In the genomic region with DNA sequence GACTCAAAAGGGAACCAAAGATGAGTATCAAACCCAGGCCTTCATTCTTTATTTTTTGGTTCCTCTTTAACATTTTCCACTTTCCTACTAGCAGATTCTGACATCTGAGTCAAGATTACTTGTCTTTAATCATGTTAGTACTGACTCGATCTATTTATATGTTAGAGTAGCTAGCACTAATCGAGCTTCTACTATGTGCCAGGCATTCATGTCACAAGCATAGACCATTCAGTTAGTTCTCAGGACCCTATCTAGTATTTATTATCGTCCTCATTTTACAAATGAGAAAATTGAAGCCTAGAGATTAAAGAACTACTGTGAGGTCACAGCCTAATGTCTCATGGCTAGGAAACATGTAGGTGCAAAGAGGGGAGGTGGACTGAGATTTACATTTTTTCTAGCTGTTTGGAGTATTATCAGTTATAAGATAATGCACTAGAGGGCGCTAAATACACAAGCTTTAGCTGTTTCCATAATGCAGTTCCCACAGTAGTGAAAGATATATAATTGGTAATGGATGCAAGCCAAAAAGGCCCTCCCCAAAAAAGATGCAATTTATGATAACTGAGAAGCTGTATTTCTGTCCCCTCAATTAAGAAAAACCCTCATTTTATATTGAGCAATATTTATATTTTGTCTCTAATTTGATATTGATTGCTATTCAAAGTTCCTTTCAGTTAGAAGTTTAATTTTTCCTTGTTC, we compare ENCODE assay signal across 7 cellular contexts. TPM values are rescaled to one million over a fixed set of nuclear protein-coding genes. Genes with fewer than 3 reads are reported as not detected.
DNase-seq lines count a peak whose midpoint lies in the region; ATAC-seq and TF ChIP-seq lines count a peak whose summit lies in the region.

No MANE protein-coding gene starts in this region.

- peaks cover 23% of the 10 kb centered on the region for H3K4me1 ChIP-seq in Loucy (ENCODE audit: insufficient read depth, low read length, poor library complexity, severe bottlenecking)

- peak overlapping the region; percentile 35 to 67 (median 53) for H3K4me3 Mint-ChIP-seq in nephron

- peaks cover 93% of the 10 kb centered on the region for H3K4me1 Mint-ChIP-seq in nephron

- no peak for ATAC-seq in GM19351 (IDR thresholded peaks at IDR 0.05; ENCODE audit: unreplicated experiment)

- H3K27me3 ChIP-seq in Loucy (ENCODE audit: insufficient read depth, low read length, poor library complexity, severe bottlenecking) (no peaks in the 10 kb centered on the region), dorsolateral prefrontal cortex (no peaks in the 10 kb centered on the region)

- peak; percentile 80 for TF ChIP-seq CTCF in Loucy (conservative IDR thresholded peaks at IDR 0.05; ENCODE audit: low read length)
- peak; percentile 59 to 96 (median 82) for TF ChIP-seq CTCF in dorsolateral prefrontal cortex (IDR thresholded peaks at IDR 0.05 in 54 of 56, conservative IDR thresholded peaks at IDR 0.05 in 2 of 56; ENCODE audit: low read depth in 1 of 56, partially characterized antibody in 56 of 56)
- peak; percentile 76 to 78 (median 78) for TF ChIP-seq CTCF in nephron (IDR thresholded peaks at IDR 0.05; ENCODE audit: unreplicated experiment in 3 of 3)

- H3F3A ChIP-seq in Loucy (ENCODE audit: low read depth) = no peaks in the 10 kb centered on the region

- H4K20me1 ChIP-seq in Loucy (ENCODE audit: insufficient read depth, low read length, poor library complexity, severe bottlenecking) = peaks cover 18% of the 10 kb centered on the region

- no peaks in the 10 kb centered on the region for H3K9me3 ChIP-seq in Loucy (ENCODE audit: insufficient read depth, low read depth, low read length)

- peak overlapping the region in 56 of 59 donors; percentile 6 to 100 (median 98) for H3K27ac ChIP-seq in dorsolateral prefrontal cortex

- H3K27me3 Mint-ChIP-seq in nephron (ENCODE audit: low read depth) = no peaks in the 10 kb centered on the region

- H3K4me3 ChIP-seq in Loucy (ENCODE audit: low read length, poor library complexity, severe bottlenecking) = no peak overlapping the region
- peak overlapping the region in 1 of 59 donors; percentile 8 for H3K4me3 ChIP-seq in dorsolateral prefrontal cortex

- no peaks in the 10 kb centered on the region for H3K9me2 ChIP-seq in Loucy (replicated peaks; ENCODE audit: low read depth, low read length)

- no peak overlapping the region for H3K4me2 ChIP-seq in Loucy (ENCODE audit: low read depth, low read length, poor library complexity, severe bottlenecking)

- peak overlapping the region; percentile 58 to 100 (median 67) for H3K27ac Mint-ChIP-seq in nephron

- DNase-seq in GDM1 (lab: John Stamatoyannopoulos, UW) (peak; percentile 26), RPMI8226 (peak; percentile 79), dorsolateral prefrontal cortex (no peak)
- no peak for DNase-seq in activated CD4-positive, alpha-beta T cell treated with anti-CD3 and anti-CD28 coated beads, Interleukin-2, amount 50 U/mL, for 4 hours

- H3K9ac ChIP-seq in Loucy (ENCODE audit: low read depth, low read length, poor library complexity, severe bottlenecking) = no peak overlapping the region

- H3K79me2 ChIP-seq in Loucy (ENCODE audit: insufficient read depth, low read length) = peaks cover 32% of the 10 kb centered on the region

- no peaks in the 10 kb centered on the region; the same call in 1 of the 2 replicates for H3K36me3 ChIP-seq in Loucy (ENCODE audit: insufficient read depth, low read length)

- H3K9me3 Mint-ChIP-seq in nephron = no peaks in the 10 kb centered on the region

- no peaks in the 10 kb centered on the region for H3K36me3 Mint-ChIP-seq in nephron (ENCODE audit: low read depth)

- intact Hi-C loops in dorsolateral prefrontal cortex (cut with DNase I) = loop anchor here (5.0 to 10.0 kb wide), 4 partner anchors 59 to 364 kb away; no protein-coding TSS in a partner anchor

- no peak overlapping the region for H2AFZ ChIP-seq in Loucy (ENCODE audit: low read length)

RNA-seq across cellular contexts. Expression of gene KMT2E, which starts 32.9 kb away (rescaled TPM):
- total RNA-seq in dorsolateral prefrontal cortex = 100 to 1,000 TPM; 106 to 165 (median 137) TPM

Comparison
In these comparisons a context has a peak if more than half of its experiments do, and no peak if none do; other contexts are left out.
1. DNase-seq: peak in GDM1 (single experiment) and RPMI8226 (single experiment); none in dorsolateral prefrontal cortex (0 of 10) and activated CD4-positive, alpha-beta T cell treated with anti-CD3 and anti-CD28 coated beads, Interleukin-2, amount 50 U/mL, for 4 hours (0 of 2).
2. Peak in every context shown above with its lines, with median percentiles within 50 percentile points of each other: CTCF ChIP-seq.